Comparison of ENCODE assay signal across 15 cellular contexts in genomic region chr9:109251776-109252106, GRCh38.
DNase-seq lines count a peak whose midpoint lies in the region; ATAC-seq and TF ChIP-seq lines count a peak whose summit lies in the region.
"Had no signal": no experiment of that assay in that cellular context is flagged by ENCODE, and none has a peak within 500 bp of the region (broad histone marks: within the 10 kb centered on the region; RNA-seq: fewer than 3 reads in every experiment).

No MANE protein-coding gene starts in this region.

- 84% methylated on average over 5 of the region's 5 CpGs for WGBS in SK-N-SH (ENCODE audit: low lambda C conversion rate)
- 98% methylated on average over 4 of the region's 5 CpGs for WGBS in mammary epithelial cell (ENCODE audit: low coverage, missing lambda C conversion rate)

- ATAC-seq in SK-N-SH treated with all-trans-retinoic acid at 6 μM for 48 hours (no peak), GM21717 (IDR thresholded peaks at IDR 0.05; ENCODE audit: unreplicated experiment) (no peak)
- no peak for ATAC-seq in activated CD8-positive, alpha-beta T cell treated with anti-CD3 and anti-CD28 coated beads, Interleukin-2, amount 10 ng/mL, durations not matched to agents 7 days and 5 days
- ATAC-seq: activated CD8-positive, alpha-beta memory T cell treated with anti-CD3 and anti-CD28 coated beads, Interleukin-2, amount 10 ng/mL, durations not matched to agents 7 days and 5 days had no signal

- POLR2A ChIA-PET in SK-N-SH (lab: Yijun Ruan, JAX) = no interaction called here
- POLR2A ChIA-PET in activated CD8-positive, alpha-beta T cell treated with anti-CD3 and anti-CD28 coated beads, Interleukin-2, amount 10 ng/mL, durations not matched to agents 7 days and 5 days (lab: Charles Lee) = no interaction called here

- no peak overlapping the region for H3K4me3 Mint-ChIP-seq in type B pancreatic cell
- H3K4me3 Mint-ChIP-seq in activated CD8-positive, alpha-beta T cell treated with anti-CD3 and anti-CD28 coated beads, Interleukin-2, amount 10 ng/mL, durations not matched to agents 7 days and 5 days = no peak overlapping the region
- H3K4me3 Mint-ChIP-seq: activated CD8-positive, alpha-beta memory T cell treated with anti-CD3 and anti-CD28 coated beads, Interleukin-2, amount 10 ng/mL, durations not matched to agents 7 days and 5 days; central memory CD8-positive, alpha-beta T cell had no signal

- H3K27me3 Mint-ChIP-seq in type B pancreatic cell = no peaks in the 10 kb centered on the region
- no peaks in the 10 kb centered on the region for H3K27me3 Mint-ChIP-seq in activated CD8-positive, alpha-beta T cell treated with anti-CD3 and anti-CD28 coated beads, Interleukin-2, amount 10 ng/mL, durations not matched to agents 7 days and 5 days (ENCODE audit: low read depth)

- TF ChIP-seq EP300 in SK-N-SH (IDR thresholded peaks at IDR 0.05; ENCODE audit: borderline replicate concordance in 1 of 2, low read depth in 1 of 2, low read length in 1 of 2) = no peak

- no peak for DNase-seq in SK-N-SH
- no peak for DNase-seq in mammary epithelial cell
- no peak for DNase-seq in type B pancreatic cell (ENCODE audit: extremely low spot score, unreplicated experiment)
- no peak for DNase-seq in DMS 273 treated with DMSO at 0.1 percent for 48 hours (lab: John Stamatoyannopoulos, UW)
- DNase-seq in activated CD8-positive, alpha-beta T cell treated with anti-CD3 and anti-CD28 coated beads, Interleukin-2, amount 10 ng/mL, durations not matched to agents 7 days and 5 days = no peak
- DNase-seq: activated CD8-positive, alpha-beta memory T cell treated with anti-CD3 and anti-CD28 coated beads, Interleukin-2, amount 10 ng/mL, durations not matched to agents 7 days and 5 days; KG1; NCI-H1048; T-helper 2 cell had no signal

- H2AFZ ChIP-seq in SK-N-SH (ENCODE audit: low read depth) (peak overlapping the region; percentile 50; the same call in 1 of the 2 replicates), mammary epithelial cell (ENCODE audit: low read depth, low read length) (peak overlapping the region; percentile 1)

- H3K4me1 ChIP-seq in SK-N-SH (ENCODE audit: control insufficient read depth in 1 of 2, insufficient read depth in 2 of 2, low read depth in 1 of 2, low read length in 1 of 2) = peaks cover 0 to 6% of the 10 kb centered on the region in 2 experiments; a peak in 2 of 4 replicates
- peaks cover 43% of the 10 kb centered on the region for H3K4me1 ChIP-seq in mammary epithelial cell (ENCODE audit: insufficient read depth, low read length)
- peaks cover 27 to 33% of the 10 kb centered on the region in 2 donors for H3K4me1 ChIP-seq in mucosa of rectum (ENCODE audit: control insufficient read depth in 2 of 2, insufficient read depth in 2 of 2, low read length in 2 of 2)

- H3K27me3 ChIP-seq in SK-N-SH (ENCODE audit: insufficient read depth) (no peaks in the 10 kb centered on the region), mammary epithelial cell (ENCODE audit: insufficient read depth, low read length) (no peaks in the 10 kb centered on the region), mucosa of rectum (ENCODE audit: control insufficient read depth in 2 of 2, insufficient read depth in 2 of 2, low read length in 2 of 2) (no peaks in the 10 kb centered on the region)

- H3K36me3 Mint-ChIP-seq in type B pancreatic cell = peaks cover 9% of the 10 kb centered on the region
- H3K36me3 Mint-ChIP-seq in activated CD8-positive, alpha-beta T cell treated with anti-CD3 and anti-CD28 coated beads, Interleukin-2, amount 10 ng/mL, durations not matched to agents 7 days and 5 days (ENCODE audit: low read depth) = no peaks in the 10 kb centered on the region
- H3K36me3 Mint-ChIP-seq: activated CD8-positive, alpha-beta memory T cell treated with anti-CD3 and anti-CD28 coated beads, Interleukin-2, amount 10 ng/mL, durations not matched to agents 7 days and 5 days; CD14-positive monocyte had no signal

- H3K4me1 Mint-ChIP-seq in type B pancreatic cell (ENCODE audit: unreplicated experiment) = peaks cover 28% of the 10 kb centered on the region
- H3K4me1 Mint-ChIP-seq in activated CD8-positive, alpha-beta T cell treated with anti-CD3 and anti-CD28 coated beads, Interleukin-2, amount 10 ng/mL, durations not matched to agents 7 days and 5 days (ENCODE audit: low read depth) = no peaks in the 10 kb centered on the region
- H3K4me1 Mint-ChIP-seq: activated CD8-positive, alpha-beta memory T cell treated with anti-CD3 and anti-CD28 coated beads, Interleukin-2, amount 10 ng/mL, durations not matched to agents 7 days and 5 days; central memory CD8-positive, alpha-beta T cell had no signal

- H3K9me3 Mint-ChIP-seq in type B pancreatic cell = no peaks in the 10 kb centered on the region
- no peaks in the 10 kb centered on the region for H3K9me3 Mint-ChIP-seq in activated CD8-positive, alpha-beta T cell treated with anti-CD3 and anti-CD28 coated beads, Interleukin-2, amount 10 ng/mL, durations not matched to agents 7 days and 5 days (ENCODE audit: insufficient read depth)
- H3K9me3 Mint-ChIP-seq: CD14-positive monocyte; central memory CD8-positive, alpha-beta T cell had no signal

- 0 out of 2 replicates have a peak overlapping the region, but pooled peaks have one; percentile 11 for H3K4me2 ChIP-seq in SK-N-SH
- no peak overlapping the region for H3K4me2 ChIP-seq in mammary epithelial cell (ENCODE audit: insufficient read depth, low read depth, low read length)

- H3K9ac ChIP-seq in SK-N-SH (no peak overlapping the region), mammary epithelial cell (ENCODE audit: insufficient read depth, low read length) (no peak overlapping the region), mucosa of rectum (ENCODE audit: low read depth in 1 of 2, low read length in 2 of 2) (peak overlapping the region; percentile 48 to 60)

- H3K9me2 ChIP-seq in SK-N-SH = no peaks in the 10 kb centered on the region

- H3K79me2 ChIP-seq in SK-N-SH (ENCODE audit: insufficient read depth) (no peaks in the 10 kb centered on the region), mammary epithelial cell (ENCODE audit: insufficient read depth, low read length) (no peaks in the 10 kb centered on the region)

- H3K36me3 ChIP-seq in SK-N-SH (replicated peaks in 1 of 2; ENCODE audit: control insufficient read depth in 1 of 2, insufficient read depth in 2 of 2, low read length in 1 of 2) (no peaks in the 10 kb centered on the region), mammary epithelial cell (ENCODE audit: insufficient read depth, low read length) (no peaks in the 10 kb centered on the region), mucosa of rectum (ENCODE audit: control insufficient read depth in 2 of 2, insufficient read depth in 2 of 2, low read length in 2 of 2) (peaks cover 7 to 22% of the 10 kb centered on the region in 2 donors)

- no peaks in the 10 kb centered on the region for H3K9me3 ChIP-seq in SK-N-SH
- H3K9me3 ChIP-seq in mammary epithelial cell (replicated peaks; ENCODE audit: insufficient read depth, low read length) = no peaks in the 10 kb centered on the region
- H3K9me3 ChIP-seq in mucosa of rectum (ENCODE audit: control insufficient read depth in 2 of 2, low read length in 2 of 2) = no peaks in the 10 kb centered on the region

- no peak for TF ChIP-seq CTCF in SK-N-SH (IDR thresholded peaks at IDR 0.05)
- TF ChIP-seq CTCF in mammary epithelial cell (conservative IDR thresholded peaks at IDR 0.05 in 1 of 2, IDR thresholded peaks at IDR 0.05 in 1 of 2; ENCODE audit: extremely low read depth in 1 of 2, insufficient read depth in 1 of 2, low read depth in 1 of 2, low read length in 2 of 2) = no peak
- TF ChIP-seq CTCF in type B pancreatic cell (conservative IDR thresholded peaks at IDR 0.05) = no peak

- peak overlapping the region; percentile 92 for H3K27ac Mint-ChIP-seq in type B pancreatic cell
- H3K27ac Mint-ChIP-seq in activated CD8-positive, alpha-beta T cell treated with anti-CD3 and anti-CD28 coated beads, Interleukin-2, amount 10 ng/mL, durations not matched to agents 7 days and 5 days = no peak overlapping the region
- H3K27ac Mint-ChIP-seq: activated CD8-positive, alpha-beta memory T cell treated with anti-CD3 and anti-CD28 coated beads, Interleukin-2, amount 10 ng/mL, durations not matched to agents 7 days and 5 days had no signal

- no peak for TF ChIP-seq RAD21 in SK-N-SH (IDR thresholded peaks at IDR 0.05; ENCODE audit: low read length)

- H4K20me1 ChIP-seq in SK-N-SH (ENCODE audit: insufficient read depth) (no peaks in the 10 kb centered on the region), mammary epithelial cell (ENCODE audit: insufficient read depth, low read length) (no peaks in the 10 kb centered on the region)

- BruUV-seq in mammary epithelial cell (replicated peaks; lab: Mats Ljungman, UMichigan) = no TSS peak

- H3K4me3 ChIP-seq in SK-N-SH (ENCODE audit: low read depth in 2 of 2, low read length in 1 of 2) = no peak overlapping the region
- H3K4me3 ChIP-seq in mammary epithelial cell (replicated peaks in 1 of 3; ENCODE audit: insufficient read depth in 1 of 3, low read depth in 2 of 3, low read length in 3 of 3) = no peak overlapping the region
- no peak overlapping the region for H3K4me3 ChIP-seq in mucosa of rectum (ENCODE audit: low read length in 2 of 2)

- CTCF ChIA-PET in SK-N-SH (lab: Yijun Ruan, JAX) = interaction anchor here (0.8 to 5.9 kb wide), 4 partner anchors 14 to 297 kb away, joined by 3 to 30 read pairs (median 4); no protein-coding TSS in a partner anchor
- CTCF ChIA-PET in mammary epithelial cell (lab: Charles Lee; ENCODE audit: low non-redundant PET) = no interaction called here
- CTCF ChIA-PET in activated CD8-positive, alpha-beta T cell treated with anti-CD3 and anti-CD28 coated beads, Interleukin-2, amount 10 ng/mL, durations not matched to agents 7 days and 5 days (lab: Charles Lee) = interaction anchor here (0.8 kb wide), 1 partner anchor 11 kb away, joined by 3 read pairs; no protein-coding TSS in a partner anchor

- H3K27ac ChIP-seq in SK-N-SH (ENCODE audit: low read depth in 2 of 2, low read length in 1 of 2) (peak overlapping the region in 1 of 2 experiments; percentile 23; a peak in 2 of 4 replicates), mammary epithelial cell (ENCODE audit: insufficient read depth, low read depth, low read length) (peak overlapping the region; percentile 68), mucosa of rectum (ENCODE audit: low read depth in 2 of 2, low read length in 2 of 2) (peak overlapping the region; percentile 88 to 90)
- H3K27ac ChIP-seq: HL-60 had no signal

- intact Hi-C loops in mammary epithelial cell (cut with micrococcal nuclease) = no loop called here

- dilution Hi-C loops in mammary epithelial cell (cut with HindIII; ENCODE audit: low sequenced_read_pairs) = no loop called here

- H3F3A ChIP-seq in SK-N-SH (replicated peaks; ENCODE audit: insufficient read depth) = no peaks in the 10 kb centered on the region

- in situ Hi-C loops in mammary epithelial cell (cut with MboI; ENCODE audit: low sequenced_read_pairs in 2 of 2) = no loop called here

TF ChIP-seq in SK-N-SH, 30 proteins besides CTCF, POLR2A, EP300 and RAD21 (continues in another document):
- TF ChIP-seq EZH2phosphoT487 (IDR thresholded peaks at IDR 0.05; ENCODE audit: borderline replicate concordance, low read depth) (no peak), NFIC (IDR thresholded peaks at IDR 0.05; ENCODE audit: borderline replicate concordance) (no peak)

TF ChIP-seq in SK-N-SH treated with all-trans-retinoic acid at 6 μM for 48 hours, 23 proteins besides CTCF, POLR2A, EP300 and RAD21 (continues in another document):
- TF ChIP-seq GLIS3 (CRISPR knock-in tag; IDR thresholded peaks at IDR 0.05) = no peak
- no peak for TF ChIP-seq RARB (CRISPR knock-in tag; IDR thresholded peaks at IDR 0.05)
- TF ChIP-seq TCF4 (CRISPR knock-in tag; IDR thresholded peaks at IDR 0.05; ENCODE audit: borderline replicate concordance) = no peak

Comparison
In these comparisons a context has a peak if more than half of its experiments do, and no peak if none do; other contexts are left out.
1. H3K9ac ChIP-seq: peak in mucosa of rectum (2 of 2); none in SK-N-SH (single experiment) and mammary epithelial cell (single experiment).